Comparison of ENCODE assay signal across 9 cellular contexts in the genomic region with DNA sequence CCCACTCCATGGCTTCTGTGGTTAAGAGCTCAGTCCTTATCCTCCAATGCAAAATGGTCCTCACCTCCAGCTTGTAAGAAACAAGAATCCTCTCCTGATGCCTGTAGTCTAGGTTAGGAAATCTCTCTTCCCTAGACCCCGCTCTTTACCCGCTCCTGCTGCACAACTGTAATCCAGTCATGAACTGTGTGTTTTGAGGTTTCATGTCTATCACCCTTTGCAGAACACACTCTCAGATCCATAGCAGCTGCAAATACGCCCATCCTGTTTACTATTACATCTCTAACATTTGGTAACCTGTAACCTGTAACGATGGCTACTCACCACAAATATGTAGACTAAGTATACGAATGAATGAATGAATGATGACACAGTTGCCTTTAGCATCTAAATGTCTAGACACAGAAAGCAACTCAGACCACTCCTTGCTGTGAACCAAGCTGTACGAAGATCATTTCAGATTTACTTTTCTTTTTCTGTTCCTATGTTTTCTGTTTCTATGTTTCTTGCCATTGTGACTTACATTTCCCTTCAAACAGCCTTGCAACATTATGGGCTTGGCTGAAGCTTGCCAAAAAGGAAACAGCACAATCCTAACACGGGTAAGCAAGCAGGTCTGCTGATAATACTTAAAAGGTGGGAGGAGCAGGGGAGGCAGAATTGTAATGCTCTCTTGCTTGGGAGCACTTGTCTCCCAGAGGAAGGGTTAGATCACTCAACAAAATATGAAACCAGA. TPM values are rescaled to one million over a fixed set of nuclear protein-coding genes. Genes with fewer than 3 reads are reported as not detected.
DNase-seq lines count a peak whose midpoint lies in the region; ATAC-seq and TF ChIP-seq lines count a peak whose summit lies in the region.
"Had no signal": no experiment of that assay in that cellular context is flagged by ENCODE, and none has a peak within 500 bp of the region (broad histone marks: within the 10 kb centered on the region; RNA-seq: fewer than 3 reads in every experiment).

No MANE protein-coding gene starts in this region.

- no peak overlapping the region for H3K27ac Mint-ChIP-seq in CD4-positive, alpha-beta memory T cell
- no peak overlapping the region for H3K27ac Mint-ChIP-seq in activated naive CD8-positive, alpha-beta T cell treated with anti-CD3 and anti-CD28 coated beads, Interleukin-2, amount 50 U/mL, for 24 hours

- no peaks in the 10 kb centered on the region for H3K27me3 ChIP-seq in CD4-positive, alpha-beta memory T cell (ENCODE audit: insufficient read depth, low read length)
- H3K27me3 ChIP-seq in spleen (replicated peaks in 1 of 7) = no peaks in the 10 kb centered on the region
- no peaks in the 10 kb centered on the region for H3K27me3 ChIP-seq in tibial nerve
- H3K27me3 ChIP-seq: adrenal gland had no signal

- TF ChIP-seq POLR2A in spleen (IDR thresholded peaks at IDR 0.05) (no peak), tibial nerve (IDR thresholded peaks at IDR 0.05) (no peak)

- DNase-seq in CD4-positive, alpha-beta memory T cell = peak; percentile 83 to 92 (median 86)
- DNase-seq in activated naive CD8-positive, alpha-beta T cell treated with anti-CD3 and anti-CD28 coated beads, Interleukin-2, amount 50 U/mL, for 24 hours = no peak
- DNase-seq in spleen (no peak), tibial nerve (ENCODE audit: low spot score in 2 of 2) (no peak), NCI-H2107 treated with DMSO at 0.1 percent for 48 hours (lab: John Stamatoyannopoulos, UW; ENCODE audit: unreplicated experiment) (no peak), globus pallidus (ENCODE audit: low spot score) (no peak)

- intact Hi-C loops in CD4-positive, alpha-beta memory T cell (cut with micrococcal nuclease) = loop anchor here (1.0 to 5.0 kb wide), 4 partner anchors 9 to 909 kb away; partner anchors contain the start of gene EPHA4
- intact Hi-C loops in spleen (cut with DNase I; ENCODE audit: low total_unique reads) = no loop called here

- H3K9me3 ChIP-seq in CD4-positive, alpha-beta memory T cell (ENCODE audit: control insufficient read depth in 1 of 2, low read length in 2 of 2) = no peaks in the 10 kb centered on the region
- H3K9me3 ChIP-seq in spleen (no peaks in the 10 kb centered on the region), tibial nerve (no peaks in the 10 kb centered on the region)
- H3K9me3 ChIP-seq: adrenal gland had no signal

- H3K4me1 ChIP-seq in CD4-positive, alpha-beta memory T cell (ENCODE audit: insufficient read depth, low read length) = peaks cover 60% of the 10 kb centered on the region
- H3K4me1 ChIP-seq in spleen = peaks cover 37 to 54% (median 44%) of the 10 kb centered on the region in 6 donors
- peaks cover 0 to 12% (median 0%) of the 10 kb centered on the region in 4 donors for H3K4me1 ChIP-seq in tibial nerve

- CTCF ChIA-PET in CD4-positive, alpha-beta memory T cell (lab: Charles Lee; ENCODE audit: partially characterized antibody) = interaction anchor here (0.9 to 4.9 kb wide), 11 partner anchors 9 to 75 kb away, joined by 3 to 26 read pairs (median 5); partner anchors contain the start of gene EPHA4

- TF ChIP-seq CTCF in spleen (IDR thresholded peaks at IDR 0.05 in 8 of 11, conservative IDR thresholded peaks at IDR 0.05 in 3 of 11) (no peak), tibial nerve (IDR thresholded peaks at IDR 0.05) (no peak)

- 36 to 38% (median 37%) methylated on average over 7 of the region's 7 CpGs for WGBS in spleen, 5 donors
- WGBS in tibial nerve, 2 donors = 75 to 78% methylated on average over 7 of the region's 7 CpGs

- ATAC-seq in GM19372 (IDR thresholded peaks at IDR 0.05; ENCODE audit: low read depth, unreplicated experiment) (peak; percentile 51), HG03280 (IDR thresholded peaks at IDR 0.05; ENCODE audit: unreplicated experiment) (peak; percentile 68)
- ATAC-seq in activated naive CD8-positive, alpha-beta T cell treated with anti-CD3 and anti-CD28 coated beads, Interleukin-2, amount 50 U/mL, for 24 hours = peak; percentile 31

- H3K36me3 ChIP-seq in CD4-positive, alpha-beta memory T cell (ENCODE audit: insufficient read depth, low read length) = no peaks in the 10 kb centered on the region
- H3K36me3 ChIP-seq in spleen (no peaks in the 10 kb centered on the region), tibial nerve (no peaks in the 10 kb centered on the region)
- H3K36me3 ChIP-seq: adrenal gland had no signal

- peaks cover 0 to 1% of the 10 kb centered on the region in 2 donors for H3K27me3 Mint-ChIP-seq in CD4-positive, alpha-beta memory T cell
- no peaks in the 10 kb centered on the region for H3K27me3 Mint-ChIP-seq in activated naive CD8-positive, alpha-beta T cell treated with anti-CD3 and anti-CD28 coated beads, Interleukin-2, amount 50 U/mL, for 24 hours

- peaks cover 5 to 39% (median 25%) of the 10 kb centered on the region in 4 donors for H3K4me1 Mint-ChIP-seq in CD4-positive, alpha-beta memory T cell
- H3K4me1 Mint-ChIP-seq in activated naive CD8-positive, alpha-beta T cell treated with anti-CD3 and anti-CD28 coated beads, Interleukin-2, amount 50 U/mL, for 24 hours = peaks cover 10% of the 10 kb centered on the region

- no peak for TF ChIP-seq EP300 in tibial nerve (IDR thresholded peaks at IDR 0.05)

- H3K4me3 ChIP-seq in CD4-positive, alpha-beta memory T cell (ENCODE audit: low read length in 2 of 2) = peak overlapping the region; percentile 31 to 39
- peak overlapping the region in 1 of 8 donors; percentile 50 for H3K4me3 ChIP-seq in spleen
- H3K4me3 ChIP-seq in tibial nerve = no peak overlapping the region
- H3K4me3 ChIP-seq: adrenal gland had no signal

- H3K4me3 Mint-ChIP-seq in CD4-positive, alpha-beta memory T cell = no peak overlapping the region
- no peak overlapping the region for H3K4me3 Mint-ChIP-seq in activated naive CD8-positive, alpha-beta T cell treated with anti-CD3 and anti-CD28 coated beads, Interleukin-2, amount 50 U/mL, for 24 hours

- POLR2A ChIA-PET in CD4-positive, alpha-beta memory T cell (lab: Charles Lee; ENCODE audit: partially characterized antibody) = interaction anchor here (0.7 to 8.0 kb wide), 43 partner anchors 8 to 1138 kb away, joined by 3 to 186 read pairs (median 7); partner anchors contain the start of genes EPHA4 and FARSB

- peaks cover 0 to 2% (median 0%) of the 10 kb centered on the region in 8 donors for H3K9me3 Mint-ChIP-seq in CD4-positive, alpha-beta memory T cell
- no peaks in the 10 kb centered on the region for H3K9me3 Mint-ChIP-seq in activated naive CD8-positive, alpha-beta T cell treated with anti-CD3 and anti-CD28 coated beads, Interleukin-2, amount 50 U/mL, for 24 hours

- peaks cover 5 to 17% of the 10 kb centered on the region in 2 donors for H3K36me3 Mint-ChIP-seq in CD4-positive, alpha-beta memory T cell
- no peaks in the 10 kb centered on the region for H3K36me3 Mint-ChIP-seq in activated naive CD8-positive, alpha-beta T cell treated with anti-CD3 and anti-CD28 coated beads, Interleukin-2, amount 50 U/mL, for 24 hours (ENCODE audit: low read depth)

- peak overlapping the region; percentile 80 for H3K27ac ChIP-seq in CD4-positive, alpha-beta memory T cell (ENCODE audit: low read depth, low read length)
- H3K27ac ChIP-seq in spleen (peak overlapping the region; percentile 44 to 83 (median 64)), tibial nerve (no peak overlapping the region)

RNA-seq across cellular contexts. Expression of gene EPHA4, which starts 53.7 kb away (rescaled TPM):
- total RNA-seq in CD4-positive, alpha-beta memory T cell = 100 to 1,000 TPM; 131 to 132 TPM
- polyA plus RNA-seq in CD4-positive, alpha-beta memory T cell = 10 to 100 TPM; 20.9 to 29.0 TPM
- total RNA-seq in spleen (10 to 100 TPM in 6 of 7 donors, 1 to 10 TPM in 1; 8.2 to 21.0 (median 17.5) TPM), tibial nerve (10 to 100 TPM; 10.2 to 42.2 (median 20.6) TPM)
- 1 to 10 TPM in 2 of 3 donors, under 1 TPM in 1; 0.80 to 2.9 (median 1.4) TPM for polyA plus RNA-seq in spleen

Comparison
In these comparisons a context has a peak if more than half of its experiments do, and no peak if none do; other contexts are left out.
1. DNase-seq: peak in CD4-positive, alpha-beta memory T cell (5 of 5); none in activated naive CD8-positive, alpha-beta T cell treated with anti-CD3 and anti-CD28 coated beads, Interleukin-2, amount 50 U/mL, for 24 hours (single experiment), spleen (single experiment), tibial nerve (0 of 2), NCI-H2107 treated with DMSO at 0.1 percent for 48 hours (single experiment) and globus pallidus (single experiment).
2. H3K27ac ChIP-seq: peak in CD4-positive, alpha-beta memory T cell (single experiment) and spleen (8 of 8); none in tibial nerve (0 of 4).
3. H3K4me3 ChIP-seq: peak in CD4-positive, alpha-beta memory T cell (2 of 2); none in tibial nerve (0 of 4).
4. Peak in every context shown above with its lines, with median percentiles within 50 percentile points of each other: ATAC-seq.